Comparison of ENCODE assay signal across 1 cellular context in the genomic region with DNA sequence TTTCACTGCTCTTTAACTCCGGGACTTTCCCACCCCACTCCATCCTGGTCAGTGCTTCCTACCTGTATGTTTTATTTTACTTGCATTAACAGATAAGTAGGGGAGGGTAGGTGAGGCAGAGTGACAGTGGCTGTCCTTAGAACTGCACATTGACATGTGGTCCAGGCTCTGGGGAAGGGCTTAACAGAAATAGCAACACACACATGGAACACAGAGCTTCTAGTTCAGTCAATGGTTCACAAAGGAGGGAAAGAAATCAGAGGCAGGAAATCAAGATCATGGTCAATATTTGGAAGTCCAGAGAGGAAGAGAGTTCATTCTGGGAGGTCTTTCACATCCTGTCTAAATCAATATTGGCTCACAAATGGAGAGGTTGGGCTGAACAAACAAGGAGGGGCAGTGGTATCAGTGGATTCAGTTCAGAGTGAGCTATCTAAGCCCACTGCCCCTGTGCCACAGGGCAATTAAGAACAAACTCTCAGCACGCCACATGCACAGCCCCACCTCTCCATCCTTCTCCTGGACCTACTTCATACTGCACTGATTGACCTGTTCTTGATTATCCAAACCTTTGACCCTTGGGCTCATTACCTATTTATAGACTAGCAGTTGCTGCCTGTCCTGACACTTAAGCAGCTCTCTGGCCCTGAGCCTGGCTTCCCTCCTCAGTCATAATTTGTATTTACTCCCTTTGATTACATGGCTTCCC.
TF ChIP-seq lines count a peak whose summit lies in the region.

No MANE protein-coding gene starts in this region.

TF ChIP-seq in HepG2, 621 proteins besides CTCF, POLR2A, EP300 and RAD21 (continued from another document and continues in another):
- TF ChIP-seq STAT6 (CRISPR knock-in tag; IDR thresholded peaks at IDR 0.05; ENCODE audit: borderline replicate concordance): peak; percentile 92
- no peak for TF ChIP-seq STAT5B (CRISPR knock-in tag; IDR thresholded peaks at IDR 0.05)
- peak; percentile 79 for TF ChIP-seq RFXAP (CRISPR knock-in tag; IDR thresholded peaks at IDR 0.05; ENCODE audit: borderline replicate concordance)
- peak; percentile 81 for TF ChIP-seq ZNF607 (CRISPR knock-in tag; IDR thresholded peaks at IDR 0.05; ENCODE audit: borderline replicate concordance)
- TF ChIP-seq ZSCAN31 (CRISPR knock-in tag; IDR thresholded peaks at IDR 0.05; ENCODE audit: low read depth): peak; percentile 95
- TF ChIP-seq ZNF564 (CRISPR knock-in tag; IDR thresholded peaks at IDR 0.05): peak; percentile 69; the same call in 1 of the 2 replicates
- TF ChIP-seq ZSCAN5A (CRISPR knock-in tag; IDR thresholded peaks at IDR 0.05; ENCODE audit: borderline replicate concordance): no peak
- TF ChIP-seq HOXA7 (CRISPR knock-in tag; IDR thresholded peaks at IDR 0.05): no peak
- TF ChIP-seq ZNF646 (CRISPR knock-in tag; IDR thresholded peaks at IDR 0.05): no peak
- peak; percentile 90 for TF ChIP-seq BCL6 (CRISPR knock-in tag; IDR thresholded peaks at IDR 0.05)
- peak; percentile 93 for TF ChIP-seq ZNF703 (CRISPR knock-in tag; IDR thresholded peaks at IDR 0.05; ENCODE audit: borderline replicate concordance)
- TF ChIP-seq MLLT10 (CRISPR knock-in tag; IDR thresholded peaks at IDR 0.05): no peak
- TF ChIP-seq, protein P1, sequence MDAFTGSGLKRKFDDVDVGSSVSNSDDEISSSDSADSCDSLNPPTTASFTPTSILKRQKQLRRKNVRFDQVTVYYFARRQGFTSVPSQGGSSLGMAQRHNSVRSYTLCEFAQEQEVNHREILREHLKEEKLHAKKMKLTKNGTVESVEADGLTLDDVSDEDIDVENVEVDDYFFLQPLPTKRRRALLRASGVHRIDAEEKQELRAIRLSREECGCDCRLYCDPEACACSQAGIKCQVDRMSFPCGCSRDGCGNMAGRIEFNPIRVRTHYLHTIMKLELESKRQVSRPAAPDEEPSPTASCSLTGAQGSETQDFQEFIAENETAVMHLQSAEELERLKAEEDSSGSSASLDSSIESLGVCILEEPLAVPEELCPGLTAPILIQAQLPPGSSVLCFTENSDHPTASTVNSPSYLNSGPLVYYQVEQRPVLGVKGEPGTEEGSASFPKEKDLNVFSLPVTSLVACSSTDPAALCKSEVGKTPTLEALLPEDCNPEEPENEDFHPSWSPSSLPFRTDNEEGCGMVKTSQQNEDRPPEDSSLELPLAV (CRISPR knock-in tag; conservative IDR thresholded peaks at IDR 0.05; ENCODE audit: low read depth): no peak
- no peak for TF ChIP-seq GMEB2 (CRISPR knock-in tag; IDR thresholded peaks at IDR 0.05; ENCODE audit: low read depth)
- TF ChIP-seq ZNF776 (CRISPR knock-in tag; IDR thresholded peaks at IDR 0.05): peak; percentile 45; the same call in 1 of the 2 replicates
- TF ChIP-seq POLR2G (IDR thresholded peaks at IDR 0.05; ENCODE audit: low read depth, low read length): no peak
- TF ChIP-seq KLF11 (CRISPR knock-in tag; IDR thresholded peaks at IDR 0.05): no peak
- TF ChIP-seq ZNF484 (CRISPR knock-in tag; IDR thresholded peaks at IDR 0.05; ENCODE audit: borderline replicate concordance, low read depth): no peak
- TF ChIP-seq ATF7-NPFF (CRISPR knock-in tag; IDR thresholded peaks at IDR 0.05; ENCODE audit: low read depth): no peak
- no peak for TF ChIP-seq ZNF530 (CRISPR knock-in tag; IDR thresholded peaks at IDR 0.05; ENCODE audit: low read depth)
- TF ChIP-seq CBX1 (IDR thresholded peaks at IDR 0.05; ENCODE audit: low read depth): no peak
- TF ChIP-seq ZNF737 (CRISPR knock-in tag; IDR thresholded peaks at IDR 0.05; ENCODE audit: borderline replicate concordance): no peak
- TF ChIP-seq ZKSCAN5 (CRISPR knock-in tag; IDR thresholded peaks at IDR 0.05): no peak
- TF ChIP-seq FLYWCH1 (CRISPR knock-in tag; IDR thresholded peaks at IDR 0.05): no peak
- TF ChIP-seq, protein P2, sequence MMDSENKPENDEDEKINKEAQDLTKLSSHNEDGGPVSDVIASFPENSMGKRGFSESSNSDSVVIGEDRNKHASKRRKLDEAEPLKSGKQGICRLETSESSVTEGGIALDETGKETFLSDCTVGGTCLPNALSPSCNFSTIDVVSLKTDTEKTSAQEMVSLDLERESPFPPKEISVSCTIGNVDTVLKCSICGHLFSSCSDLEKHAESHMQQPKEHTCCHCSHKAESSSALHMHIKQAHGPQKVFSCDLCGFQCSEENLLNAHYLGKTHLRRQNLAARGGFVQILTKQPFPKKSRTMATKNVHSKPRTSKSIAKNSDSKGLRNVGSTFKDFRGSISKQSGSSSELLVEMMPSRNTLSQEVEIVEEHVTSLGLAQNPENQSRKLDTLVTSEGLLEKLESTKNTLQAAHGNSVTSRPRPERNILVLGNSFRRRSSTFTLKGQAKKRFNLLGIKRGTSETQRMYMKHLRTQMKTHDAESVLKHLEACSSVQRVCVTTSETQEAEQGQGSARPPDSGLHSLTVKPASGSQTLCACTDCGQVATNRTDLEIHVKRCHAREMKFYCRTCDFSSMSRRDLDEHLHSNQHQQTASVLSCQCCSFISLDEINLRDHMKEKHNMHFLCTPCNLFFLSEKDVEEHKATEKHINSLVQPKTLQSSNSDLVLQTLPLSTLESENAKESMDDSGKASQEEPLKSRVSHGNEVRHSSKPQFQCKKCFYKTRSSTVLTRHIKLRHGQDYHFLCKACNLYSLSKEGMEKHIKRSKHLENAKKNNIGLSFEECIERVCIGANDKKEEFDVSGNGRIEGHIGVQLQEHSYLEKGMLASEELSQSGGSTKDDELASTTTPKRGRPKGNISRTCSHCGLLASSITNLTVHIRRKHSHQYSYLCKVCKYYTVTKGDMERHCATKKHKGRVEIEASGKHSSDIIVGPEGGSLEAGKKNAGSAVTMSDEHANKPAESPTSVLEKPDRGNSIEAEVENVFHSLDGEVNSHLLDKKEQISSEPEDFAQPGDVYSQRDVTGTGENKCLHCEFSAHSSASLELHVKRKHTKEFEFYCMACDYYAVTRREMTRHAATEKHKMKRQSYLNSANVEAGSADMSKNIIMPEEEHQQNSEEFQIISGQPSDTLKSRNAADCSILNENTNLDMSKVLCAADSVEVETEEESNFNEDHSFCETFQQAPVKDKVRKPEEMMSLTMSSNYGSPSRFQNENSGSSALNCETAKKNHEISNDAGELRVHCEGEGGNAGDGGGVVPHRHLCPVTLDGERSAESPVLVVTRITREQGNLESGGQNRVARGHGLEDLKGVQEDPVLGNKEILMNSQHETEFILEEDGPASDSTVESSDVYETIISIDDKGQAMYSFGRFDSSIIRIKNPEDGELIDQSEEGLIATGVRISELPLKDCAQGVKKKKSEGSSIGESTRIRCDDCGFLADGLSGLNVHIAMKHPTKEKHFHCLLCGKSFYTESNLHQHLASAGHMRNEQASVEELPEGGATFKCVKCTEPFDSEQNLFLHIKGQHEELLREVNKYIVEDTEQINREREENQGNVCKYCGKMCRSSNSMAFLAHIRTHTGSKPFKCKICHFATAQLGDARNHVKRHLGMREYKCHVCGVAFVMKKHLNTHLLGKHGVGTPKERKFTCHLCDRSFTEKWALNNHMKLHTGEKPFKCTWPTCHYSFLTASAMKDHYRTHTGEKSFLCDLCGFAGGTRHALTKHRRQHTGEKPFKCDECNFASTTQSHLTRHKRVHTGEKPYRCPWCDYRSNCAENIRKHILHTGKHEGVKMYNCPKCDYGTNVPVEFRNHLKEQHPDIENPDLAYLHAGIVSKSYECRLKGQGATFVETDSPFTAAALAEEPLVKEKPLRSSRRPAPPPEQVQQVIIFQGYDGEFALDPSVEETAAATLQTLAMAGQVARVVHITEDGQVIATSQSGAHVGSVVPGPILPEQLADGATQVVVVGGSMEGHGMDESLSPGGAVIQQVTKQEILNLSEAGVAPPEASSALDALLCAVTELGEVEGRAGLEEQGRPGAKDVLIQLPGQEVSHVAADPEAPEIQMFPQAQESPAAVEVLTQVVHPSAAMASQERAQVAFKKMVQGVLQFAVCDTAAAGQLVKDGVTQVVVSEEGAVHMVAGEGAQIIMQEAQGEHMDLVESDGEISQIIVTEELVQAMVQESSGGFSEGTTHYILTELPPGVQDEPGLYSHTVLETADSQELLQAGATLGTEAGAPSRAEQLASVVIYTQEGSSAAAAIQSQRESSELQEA (CRISPR knock-in tag; IDR thresholded peaks at IDR 0.05; ENCODE audit: not compliant biosample characterization): no peak
- peak; percentile 70; the same call in 1 of the 2 replicates for TF ChIP-seq MTA1 (CRISPR knock-in tag; IDR thresholded peaks at IDR 0.05; ENCODE audit: borderline replicate concordance)
- TF ChIP-seq ZNF7 (CRISPR knock-in tag; IDR thresholded peaks at IDR 0.05): no peak
- peak; percentile 99 for TF ChIP-seq SP5 (CRISPR knock-in tag; IDR thresholded peaks at IDR 0.05; ENCODE audit: borderline replicate concordance, low read depth)
- TF ChIP-seq YEATS2 (CRISPR knock-in tag; IDR thresholded peaks at IDR 0.05; ENCODE audit: borderline replicate concordance): no peak; the same call in 1 of the 2 replicates
- TF ChIP-seq TAF1 (CRISPR knock-in tag; IDR thresholded peaks at IDR 0.05): no peak
- TF ChIP-seq KAT2B (IDR thresholded peaks at IDR 0.05; ENCODE audit: borderline replicate concordance, low read depth, low read length): peak; percentile 31; the same call in 1 of the 2 replicates
- TF ChIP-seq PCBP1 (IDR thresholded peaks at IDR 0.05; ENCODE audit: borderline replicate concordance, low read depth, low read length): no peak
